Comparison of ENCODE assay signal across 31 cellular contexts in genomic region chr20:5705827-5706226, GRCh38.
"Had no signal": no experiment of that assay in that cellular context is flagged by ENCODE, and none has a peak within 500 bp of the region (broad histone marks: within the 10 kb centered on the region; RNA-seq: fewer than 3 reads in every experiment).

No MANE protein-coding gene starts in this region.

- H3K4me3 ChIP-seq: coronary artery, dorsolateral prefrontal cortex, pancreas, psoas muscle, sigmoid colon, uterus had no signal

- H3K27me3 ChIP-seq: brain microvascular endothelial cell, pancreas, sigmoid colon, uterus had no signal

- H3K36me3 ChIP-seq: brain microvascular endothelial cell, pancreas, sigmoid colon, uterus had no signal

- H3K4me3 Mint-ChIP-seq: activated CD4-positive, alpha-beta T cell treated with anti-CD3 and anti-CD28 coated beads, Interleukin-2, amount 10 ng/mL, durations not matched to agents 7 days and 5 days; activated CD8-positive, alpha-beta T cell treated with anti-CD3 and anti-CD28 coated beads for 36 hours; activated T-cell treated with anti-CD3 and anti-CD28 coated beads, Interleukin-2, amount 50 U/mL, for 4 hours; activated T-helper 17 cell treated with anti-CD3 and anti-CD28 coated beads, Interleukin-2, amount 50 U/mL, for 72 hours; naive B cell; stimulated activated effector memory CD8-positive, alpha-beta T cell treated with anti-CD3 and anti-CD28 coated beads, Interleukin-12 subunit alpha, Interleukin-12 subunit beta, amount 100 ng/mL, for 72 hours; stimulated activated naive CD8-positive, alpha-beta T cell treated with anti-CD3 and anti-CD28 coated beads, Interleukin-15, Interleukin-2, amounts not matched to agents 100 ng/mL and 50 ng/mL, for 24 hours; type B pancreatic cell; WTC11 had no signal

- DNase-seq: activated CD4-positive, alpha-beta T cell treated with anti-CD3 and anti-CD28 coated beads for 1 hour; activated CD4-positive, alpha-beta T cell treated with anti-CD3 and anti-CD28 coated beads, Interleukin-2, amount 10 ng/mL, durations not matched to agents 7 days and 5 days; activated CD8-positive, alpha-beta T cell treated with anti-CD3 and anti-CD28 coated beads for 36 hours; activated gamma-delta T cell treated with Interleukin-2 at 50 U/mL for 16 hours; activated naive CD4-positive, alpha-beta T cell treated with anti-CD3 and anti-CD28 coated beads, Interleukin-2, amount 50 U/mL, for 16 hours; activated T-cell treated with anti-CD3 and anti-CD28 coated beads, Interleukin-2, amount 50 U/mL, for 4 hours; amniotic stem cell; brain microvascular endothelial cell; dorsolateral prefrontal cortex; effector memory CD4-positive, alpha-beta T cell; foreskin fibroblast; head of caudate nucleus; hippocampal formation; left cardiac atrium; left ventricle myocardium superior; naive B cell; nucleus accumbens; pancreas; psoas muscle; sigmoid colon; small intestine; stimulated activated CD4-positive, alpha-beta T cell treated with anti-CD3 and anti-CD28 coated beads, Interleukin-4, amount 100 ng/mL, for 24 hours; T1000; uterus had no signal

- H3K36me3 Mint-ChIP-seq: naive B cell; stimulated activated effector memory CD8-positive, alpha-beta T cell treated with anti-CD3 and anti-CD28 coated beads, Interleukin-12 subunit alpha, Interleukin-12 subunit beta, amount 100 ng/mL, for 72 hours; type B pancreatic cell had no signal

- H3K9me3 Mint-ChIP-seq: activated CD4-positive, alpha-beta T cell treated with anti-CD3 and anti-CD28 coated beads, Interleukin-2, amount 10 ng/mL, durations not matched to agents 7 days and 5 days; activated CD8-positive, alpha-beta T cell treated with anti-CD3 and anti-CD28 coated beads for 36 hours; activated T-cell treated with anti-CD3 and anti-CD28 coated beads, Interleukin-2, amount 50 U/mL, for 4 hours; activated T-helper 17 cell treated with anti-CD3 and anti-CD28 coated beads, Interleukin-2, amount 50 U/mL, for 72 hours; naive B cell; stimulated activated effector memory CD8-positive, alpha-beta T cell treated with anti-CD3 and anti-CD28 coated beads, Interleukin-12 subunit alpha, Interleukin-12 subunit beta, amount 100 ng/mL, for 72 hours; stimulated activated naive CD8-positive, alpha-beta T cell treated with anti-CD3 and anti-CD28 coated beads, Interleukin-15, Interleukin-2, amounts not matched to agents 100 ng/mL and 50 ng/mL, for 24 hours; type B pancreatic cell had no signal

- H3K9me3 ChIP-seq: pancreas, psoas muscle, sigmoid colon, uterus had no signal

- H3K4me1 ChIP-seq: pancreas, psoas muscle, uterus had no signal

- H3K27me3 Mint-ChIP-seq: activated CD4-positive, alpha-beta T cell treated with anti-CD3 and anti-CD28 coated beads, Interleukin-2, amount 10 ng/mL, durations not matched to agents 7 days and 5 days; activated CD8-positive, alpha-beta T cell treated with anti-CD3 and anti-CD28 coated beads for 36 hours; activated T-helper 17 cell treated with anti-CD3 and anti-CD28 coated beads, Interleukin-2, amount 50 U/mL, for 72 hours; stimulated activated naive CD8-positive, alpha-beta T cell treated with anti-CD3 and anti-CD28 coated beads, Interleukin-15, Interleukin-2, amounts not matched to agents 100 ng/mL and 50 ng/mL, for 24 hours; type B pancreatic cell had no signal

- H3K27ac Mint-ChIP-seq: activated CD4-positive, alpha-beta T cell treated with anti-CD3 and anti-CD28 coated beads, Interleukin-2, amount 10 ng/mL, durations not matched to agents 7 days and 5 days; activated CD8-positive, alpha-beta T cell treated with anti-CD3 and anti-CD28 coated beads for 36 hours; activated T-helper 17 cell treated with anti-CD3 and anti-CD28 coated beads, Interleukin-2, amount 50 U/mL, for 72 hours; naive B cell; stimulated activated effector memory CD8-positive, alpha-beta T cell treated with anti-CD3 and anti-CD28 coated beads, Interleukin-12 subunit alpha, Interleukin-12 subunit beta, amount 100 ng/mL, for 72 hours; stimulated activated naive CD8-positive, alpha-beta T cell treated with anti-CD3 and anti-CD28 coated beads, Interleukin-15, Interleukin-2, amounts not matched to agents 100 ng/mL and 50 ng/mL, for 24 hours; type B pancreatic cell; WTC11 had no signal

- ATAC-seq: activated CD8-positive, alpha-beta T cell treated with anti-CD3 and anti-CD28 coated beads for 36 hours; activated T-cell treated with anti-CD3 and anti-CD28 coated beads, Interleukin-2, amount 50 U/mL, for 4 hours; activated T-helper 17 cell treated with anti-CD3 and anti-CD28 coated beads, Interleukin-2, amount 50 U/mL, for 72 hours; esophagus mucosa; left cardiac atrium; left ventricle myocardium superior; pancreas; psoas muscle; stimulated activated effector memory CD8-positive, alpha-beta T cell treated with anti-CD3 and anti-CD28 coated beads, Interleukin-12 subunit alpha, Interleukin-12 subunit beta, amount 100 ng/mL, for 72 hours; WTC11 had no signal

- H3K4me1 Mint-ChIP-seq: activated CD4-positive, alpha-beta T cell treated with anti-CD3 and anti-CD28 coated beads, Interleukin-2, amount 10 ng/mL, durations not matched to agents 7 days and 5 days; activated T-helper 17 cell treated with anti-CD3 and anti-CD28 coated beads, Interleukin-2, amount 50 U/mL, for 72 hours; stimulated activated effector memory CD8-positive, alpha-beta T cell treated with anti-CD3 and anti-CD28 coated beads, Interleukin-12 subunit alpha, Interleukin-12 subunit beta, amount 100 ng/mL, for 72 hours; WTC11 had no signal

- H3K27ac ChIP-seq: brain microvascular endothelial cell, coronary artery, dorsolateral prefrontal cortex, pancreas, psoas muscle, sigmoid colon, uterus had no signal
